In genomic region chr16:30010817-30011504, GRCh38 we compare ENCODE assay signal across 8 cellular contexts. TPM values are rescaled to one million over a fixed set of nuclear protein-coding genes. Genes with fewer than 3 reads are reported as not detected.
A peak's percentile ranks its signal among the peaks of the same experiment; 100 is the strongest.
DNase-seq lines count a peak whose midpoint lies in the region; ATAC-seq, FAIRE-seq and TF ChIP-seq lines count a peak whose summit lies in the region.

DOC2A (minus strand) TSS chr16:30011027; CDS start chr16:30010222, 805 bp downstream.

- H3K36me3 Mint-ChIP-seq in activated naive CD8-positive, alpha-beta T cell treated with anti-CD3 and anti-CD28 coated beads, Interleukin-2, amount 10 ng/mL, durations not matched to agents 7 days and 5 days: no peaks in the 10 kb centered on the region

- DNase-seq in GM12865 (ENCODE audit: low read depth): no peak
- peak; percentile 60 for DNase-seq in NCI-H2171 treated with DMSO at 0.1 percent for 48 hours (lab: John Stamatoyannopoulos, UW)
- peak; percentile 54 for DNase-seq in activated naive CD8-positive, alpha-beta T cell treated with anti-CD3 and anti-CD28 coated beads, Interleukin-2, amount 10 ng/mL, durations not matched to agents 7 days and 5 days
- no peak for DNase-seq in keratinocyte (ENCODE audit: low read depth, low spot score)
- no peak for DNase-seq in suprapubic skin (ENCODE audit: low spot score in 2 of 2)
- DNase-seq in ACHN: no peak
- DNase-seq in lower leg skin (ENCODE audit: low spot score in 2 of 2): no peak

- ATAC-seq in activated naive CD8-positive, alpha-beta T cell treated with anti-CD3 and anti-CD28 coated beads, Interleukin-2, amount 10 ng/mL, durations not matched to agents 7 days and 5 days (ENCODE audit: low read depth): peak; percentile 48
- ATAC-seq in GM21528 (IDR thresholded peaks at IDR 0.05; ENCODE audit: low FRiP score, unreplicated experiment): no peak

- POLR2A ChIA-PET in activated naive CD8-positive, alpha-beta T cell treated with anti-CD3 and anti-CD28 coated beads, Interleukin-2, amount 10 ng/mL, durations not matched to agents 7 days and 5 days (lab: Charles Lee): interaction anchor here (1.5 kb wide), 1 partner anchor 85 kb away, joined by 3 read pairs; the partner anchor contains the start of gene KCTD13

- H3K9me1 ChIP-seq in keratinocyte (ENCODE audit: control insufficient read depth, extremely low read depth, insufficient read depth, low read length): no peaks in the 10 kb centered on the region

- H3K9me3 ChIP-seq in keratinocyte (ENCODE audit: control insufficient read depth, low read depth, low read length): no peaks in the 10 kb centered on the region
- no peaks in the 10 kb centered on the region for H3K9me3 ChIP-seq in suprapubic skin

- intact Hi-C loops in lower leg skin (cut with DNase I; ENCODE audit: low total_unique reads): no loop called here

- H3K27ac Mint-ChIP-seq in activated naive CD8-positive, alpha-beta T cell treated with anti-CD3 and anti-CD28 coated beads, Interleukin-2, amount 10 ng/mL, durations not matched to agents 7 days and 5 days: no peak within 1 kb of the TSS

- H3K79me2 ChIP-seq in keratinocyte (ENCODE audit: control insufficient read depth, insufficient read depth, low read length): no peaks in the 10 kb centered on the region

- peaks cover 0 to 1% of the 10 kb centered on the region in 2 experiments for H3K36me3 ChIP-seq in keratinocyte (ENCODE audit: control insufficient read depth in 2 of 2, extremely low read depth in 1 of 2, insufficient read depth in 2 of 2, low read length in 2 of 2)
- no peaks in the 10 kb centered on the region for H3K36me3 ChIP-seq in suprapubic skin

- H3K4me1 ChIP-seq in keratinocyte (ENCODE audit: control insufficient read depth, extremely low read depth, insufficient read depth, low read length): peaks cover 3% of the 10 kb centered on the region
- peaks cover 25% of the 10 kb centered on the region for H3K4me1 ChIP-seq in suprapubic skin

- no peaks in the 10 kb centered on the region for H4K20me1 ChIP-seq in keratinocyte (ENCODE audit: control insufficient read depth, extremely low read depth, insufficient read depth, low read length)

- no peaks in the 10 kb centered on the region for H3K9me3 Mint-ChIP-seq in activated naive CD8-positive, alpha-beta T cell treated with anti-CD3 and anti-CD28 coated beads, Interleukin-2, amount 10 ng/mL, durations not matched to agents 7 days and 5 days

- no peak for TF ChIP-seq EP300 in suprapubic skin (IDR thresholded peaks at IDR 0.05)

- no peak for FAIRE-seq in keratinocyte (lab: Jason Lieb, UNC)

- H3K4me3 ChIP-seq in GM12865 (ENCODE audit: low read depth, low read length) (peak within 1 kb of the TSS; percentile 23; the same call in 1 of the 2 replicates), keratinocyte (ENCODE audit: control insufficient read depth in 2 of 3, extremely low read depth in 1 of 3, insufficient read depth in 2 of 3, low read depth in 1 of 3, low read length in 3 of 3) (peak within 1 kb of the TSS in 2 of 3 experiments; percentile 18 to 32), suprapubic skin (peak within 1 kb of the TSS; percentile 58), lower leg skin (ENCODE audit: low read depth, poor library complexity, severe bottlenecking) (no peak within 1 kb of the TSS)

- H3K4me2 ChIP-seq in keratinocyte (ENCODE audit: control insufficient read depth, extremely low read depth, insufficient read depth, low read depth, low read length): peak within 1 kb of the TSS; percentile 48

- H3K27me3 ChIP-seq in keratinocyte (ENCODE audit: control insufficient read depth, extremely low read depth, insufficient read depth, low read length): peaks cover 28% of the 10 kb centered on the region
- peaks cover 40% of the 10 kb centered on the region for H3K27me3 ChIP-seq in suprapubic skin

- TF ChIP-seq CTCF in GM12865 (IDR thresholded peaks at IDR 0.05; ENCODE audit: insufficient read depth, low read depth, low read length, missing control alignments): no peak
- TF ChIP-seq CTCF in keratinocyte (optimal IDR thresholded peaks at IDR 0.05 in 1 of 3, IDR thresholded peaks at IDR 0.05 in 1 of 3, conservative IDR thresholded peaks at IDR 0.05 in 1 of 3; ENCODE audit: extremely low read depth in 1 of 3, insufficient read depth in 2 of 3, low read length in 3 of 3): no peak
- no peak for TF ChIP-seq CTCF in suprapubic skin (IDR thresholded peaks at IDR 0.05)
- no peak for TF ChIP-seq CTCF in lower leg skin (IDR thresholded peaks at IDR 0.05)

- peaks cover 34% of the 10 kb centered on the region for H3K27me3 Mint-ChIP-seq in activated naive CD8-positive, alpha-beta T cell treated with anti-CD3 and anti-CD28 coated beads, Interleukin-2, amount 10 ng/mL, durations not matched to agents 7 days and 5 days

- no peak within 1 kb of the TSS for H3K27ac ChIP-seq in keratinocyte (ENCODE audit: control insufficient read depth, insufficient read depth, low read length)
- no peak within 1 kb of the TSS for H3K27ac ChIP-seq in suprapubic skin

- 0% methylated on average over 21 of the region's 84 CpGs for WGBS in suprapubic skin
- WGBS in lower leg skin, 2 donors: 1% methylated on average over 39 of the region's 84 CpGs; no CpG with 5 or more reads in 1 of the 2 donors

- in situ Hi-C loops in ACHN (cut with HindIII; ENCODE audit: low pct_ligation_motif_present, low pct_unique_long_range_greater_than_20kb, low sequenced_read_pairs): no loop called here

- H3K9ac ChIP-seq in keratinocyte (ENCODE audit: control insufficient read depth, extremely low read depth, insufficient read depth, low read length): no peak within 1 kb of the TSS

- H3K4me1 Mint-ChIP-seq in activated naive CD8-positive, alpha-beta T cell treated with anti-CD3 and anti-CD28 coated beads, Interleukin-2, amount 10 ng/mL, durations not matched to agents 7 days and 5 days: peaks cover 3% of the 10 kb centered on the region

- dilution Hi-C loops in keratinocyte (cut with MboI; ENCODE audit: extremely low pct_ligation_motif_present, low sequenced_read_pairs): no loop called here

- peak within 1 kb of the TSS; percentile 87 for H3K4me3 Mint-ChIP-seq in activated naive CD8-positive, alpha-beta T cell treated with anti-CD3 and anti-CD28 coated beads, Interleukin-2, amount 10 ng/mL, durations not matched to agents 7 days and 5 days

- TF ChIP-seq POLR2A in suprapubic skin (IDR thresholded peaks at IDR 0.05) (no peak), lower leg skin (IDR thresholded peaks at IDR 0.05) (no peak)

- H2AFZ ChIP-seq in keratinocyte (ENCODE audit: control insufficient read depth, low read length): no peak within 1 kb of the TSS

RNA-seq across cellular contexts. Expression of gene DOC2A, which starts in this region (rescaled TPM):
- total RNA-seq in activated naive CD8-positive, alpha-beta T cell treated with anti-CD3 and anti-CD28 coated beads, Interleukin-2, amount 10 ng/mL, durations not matched to agents 7 days and 5 days: not detected
- 0.10 to 0.41 TPM (median 0.26 TPM) in 3 replicates for polyA plus RNA-seq in keratinocyte
- polyA plus RNA-seq in keratinocyte (2011; ENCODE audit: low read depth): not detected
- polyA plus RNA-seq in keratinocyte (2011; cell fraction: cytosol; rRNA removed): 0.06 and 0.17 TPM in 2 replicates
- 1.8 and 2.0 TPM in 2 replicates for polyA plus RNA-seq in keratinocyte (2011; cell fraction: nucleus; rRNA removed)
- polyA plus RNA-seq in keratinocyte (2012; ENCODE audit: low replicate concordance): 0.24 TPM in 1 of 2 replicates, not detected in the other
- polyA minus RNA-seq in keratinocyte: not detected in 3 replicates
- polyA minus RNA-seq in keratinocyte (2011; cell fraction: cytosol; rRNA and poly(A)+ RNA removed): not detected
- 0.31 and 0.53 TPM in 2 replicates for polyA minus RNA-seq in keratinocyte (2011; cell fraction: nucleus; rRNA and poly(A)+ RNA removed)
- under 1 TPM in 1 of 4 donors, not detected in 3; 0.42 TPM for total RNA-seq in suprapubic skin
- 1 to 10 TPM in 1 of 4 donors, under 1 TPM in 2, not detected in 1; 0.21 to 2.6 (median 0.69) TPM for total RNA-seq in lower leg skin

Comparison
In these comparisons a context has a peak if more than half of its experiments do, and no peak if none do; other contexts are left out.
1. Peak in DNase-seq and ATAC-seq in activated naive CD8-positive, alpha-beta T cell treated with anti-CD3 and anti-CD28 coated beads, Interleukin-2, amount 10 ng/mL, durations not matched to agents 7 days and 5 days; RNA of the gene not detected or under 1 TPM.